ENCODE assay signal across 8 cellular contexts in genomic region chr3:71652786-71653419, GRCh38.
DNase-seq lines count a peak whose midpoint lies in the region; ATAC-seq and TF ChIP-seq lines count a peak whose summit lies in the region.

No MANE protein-coding gene starts in this region.

- TF ChIP-seq POLR2A in esophagus muscularis mucosa (IDR thresholded peaks at IDR 0.05; ENCODE audit: low read depth) = no peak

- no peaks in the 10 kb centered on the region for H3K79me2 ChIP-seq in MM.1S (ENCODE audit: low read length)

- no peaks in the 10 kb centered on the region for H3K9me2 ChIP-seq in MM.1S (replicated peaks; ENCODE audit: insufficient read depth, low read length)

- H3K36me3 ChIP-seq in MM.1S (replicated peaks; ENCODE audit: insufficient read depth, low read length) (no peaks in the 10 kb centered on the region), esophagus muscularis mucosa (no peaks in the 10 kb centered on the region)

- H3K9me3 ChIP-seq in MM.1S (replicated peaks; ENCODE audit: insufficient read depth, low read length) = no peaks in the 10 kb centered on the region
- no peaks in the 10 kb centered on the region for H3K9me3 ChIP-seq in esophagus muscularis mucosa

- no peak overlapping the region for H3K4me3 Mint-ChIP-seq in naive B cell
- H3K4me3 Mint-ChIP-seq in activated T-helper 2 cell treated with anti-CD3 and anti-CD28 coated beads, Interferon-gamma antibody, Interleukin-2, Interleukin-4, amounts not matched to agents 10 μg/mL and 5 μg/mL and 100 μg/mL, durations not matched to agents 14 hours and 24 hours and 36 hours (ENCODE audit: low read depth) = no peak overlapping the region

- H3K27me3 Mint-ChIP-seq in naive B cell = peaks cover 0 to 11% (median 4%) of the 10 kb centered on the region in 3 donors
- H3K27me3 Mint-ChIP-seq in activated T-helper 2 cell treated with anti-CD3 and anti-CD28 coated beads, Interferon-gamma antibody, Interleukin-2, Interleukin-4, amounts not matched to agents 10 μg/mL and 5 μg/mL and 100 μg/mL, durations not matched to agents 14 hours and 24 hours and 36 hours (ENCODE audit: low read depth) = peaks cover 5% of the 10 kb centered on the region

- 21% methylated on average over 14 of the region's 14 CpGs for WGBS in esophagus muscularis mucosa

- H2AFZ ChIP-seq in MM.1S (ENCODE audit: low read length) = no peak overlapping the region

- peaks cover 3 to 5% (median 4%) of the 10 kb centered on the region in 3 donors for H3K4me1 Mint-ChIP-seq in naive B cell
- H3K4me1 Mint-ChIP-seq in activated T-helper 2 cell treated with anti-CD3 and anti-CD28 coated beads, Interferon-gamma antibody, Interleukin-2, Interleukin-4, amounts not matched to agents 10 μg/mL and 5 μg/mL and 100 μg/mL, durations not matched to agents 14 hours and 24 hours and 36 hours (ENCODE audit: low read depth) = peaks cover 3% of the 10 kb centered on the region

- H3K4me1 ChIP-seq in MM.1S (ENCODE audit: low read length) (no peaks in the 10 kb centered on the region), esophagus muscularis mucosa (peaks cover 8 to 41% (median 37%) of the 10 kb centered on the region in 4 donors)

- no peak for TF ChIP-seq EP300 in esophagus muscularis mucosa (IDR thresholded peaks at IDR 0.05)

- peak; percentile 48 to 59 for ATAC-seq in naive B cell (ENCODE audit: low read depth in 2 of 2)
- ATAC-seq in GM18861 (IDR thresholded peaks at IDR 0.05; ENCODE audit: unreplicated experiment) = no peak

- no peak overlapping the region for H3K9ac ChIP-seq in MM.1S (ENCODE audit: low read length)

- no peaks in the 10 kb centered on the region for H3K36me3 Mint-ChIP-seq in naive B cell
- H3K36me3 Mint-ChIP-seq in activated T-helper 2 cell treated with anti-CD3 and anti-CD28 coated beads, Interferon-gamma antibody, Interleukin-2, Interleukin-4, amounts not matched to agents 10 μg/mL and 5 μg/mL and 100 μg/mL, durations not matched to agents 14 hours and 24 hours and 36 hours (ENCODE audit: low read depth) = no peaks in the 10 kb centered on the region

- no peak overlapping the region for H3K27ac ChIP-seq in MM.1S (ENCODE audit: low read length)
- peak overlapping the region; percentile 45 to 60 (median 55) for H3K27ac ChIP-seq in esophagus muscularis mucosa (replicated peaks in 1 of 4)

- H3K9me3 Mint-ChIP-seq in naive B cell = no peaks in the 10 kb centered on the region
- no peaks in the 10 kb centered on the region for H3K9me3 Mint-ChIP-seq in activated T-helper 2 cell treated with anti-CD3 and anti-CD28 coated beads, Interferon-gamma antibody, Interleukin-2, Interleukin-4, amounts not matched to agents 10 μg/mL and 5 μg/mL and 100 μg/mL, durations not matched to agents 14 hours and 24 hours and 36 hours

- intact Hi-C loops in esophagus muscularis mucosa (cut with DNase I) = loop anchor here (5.0 to 10.0 kb wide), 2 partner anchors 346 to 1118 kb away; no protein-coding TSS in a partner anchor
- intact Hi-C loops in activated T-helper 2 cell treated with anti-CD3 and anti-CD28 coated beads, Interferon-gamma antibody, Interleukin-2, Interleukin-4, amounts not matched to agents 10 μg/mL and 5 μg/mL and 100 μg/mL, durations not matched to agents 14 hours and 24 hours and 36 hours (cut with micrococcal nuclease) = loop anchor here (10.0 kb wide), 1 partner anchor 1108 kb away; no protein-coding TSS in a partner anchor

- H3K27me3 ChIP-seq in MM.1S (replicated peaks; ENCODE audit: insufficient read depth, low read length) (no peaks in the 10 kb centered on the region), esophagus muscularis mucosa (no peaks in the 10 kb centered on the region)

- H3F3A ChIP-seq in MM.1S (ENCODE audit: insufficient read depth, low read length) = no peaks in the 10 kb centered on the region

- no peak overlapping the region for H3K27ac Mint-ChIP-seq in naive B cell
- no peak overlapping the region for H3K27ac Mint-ChIP-seq in activated T-helper 2 cell treated with anti-CD3 and anti-CD28 coated beads, Interferon-gamma antibody, Interleukin-2, Interleukin-4, amounts not matched to agents 10 μg/mL and 5 μg/mL and 100 μg/mL, durations not matched to agents 14 hours and 24 hours and 36 hours

- H4K20me1 ChIP-seq in MM.1S (ENCODE audit: insufficient read depth, low read length) = no peaks in the 10 kb centered on the region; the same call in 1 of the 2 replicates

- no peak overlapping the region for H3K4me2 ChIP-seq in MM.1S (ENCODE audit: low read depth, low read length)

- H3K4me3 ChIP-seq in MM.1S (ENCODE audit: low read length) (no peak overlapping the region), esophagus muscularis mucosa (peak overlapping the region in 3 of 4 donors; percentile 4 to 38 (median 19))

- TF ChIP-seq CTCF in MM.1S (IDR thresholded peaks at IDR 0.05; ENCODE audit: low read length) = peak; percentile 49
- peak; percentile 57 to 71 (median 65) for TF ChIP-seq CTCF in esophagus muscularis mucosa (IDR thresholded peaks at IDR 0.05)

- DNase-seq in stimulated activated CD4-positive, alpha-beta T cell treated with anti-CD3 and anti-CD28 coated beads, Interleukin-1b, Interleukin-23, amount 100 ng/mL, for 48 hours = peak; percentile 37
- DNase-seq in stimulated activated CD4-positive, alpha-beta T cell treated with anti-CD3 and anti-CD28 coated beads, Interleukin-2, amount 100 ng/mL, for 48 hours = no peak
- DNase-seq in MM.1S (peak; percentile 39), SKM-1 (lab: John Stamatoyannopoulos, UW; ENCODE audit: unreplicated experiment) (peak; percentile 9), esophagus muscularis mucosa (ENCODE audit: extremely low spot score) (no peak), naive B cell (peak; percentile 42)
- DNase-seq in activated T-helper 2 cell treated with anti-CD3 and anti-CD28 coated beads, Interferon-gamma antibody, Interleukin-2, Interleukin-4, amounts not matched to agents 10 μg/mL and 5 μg/mL and 100 μg/mL, durations not matched to agents 14 hours and 24 hours and 36 hours (ENCODE audit: low spot score) = no peak

Comparison
In these comparisons a context has a peak if more than half of its experiments do, and no peak if none do; other contexts are left out.
1. DNase-seq: peak in stimulated activated CD4-positive, alpha-beta T cell treated with anti-CD3 and anti-CD28 coated beads, Interleukin-1b, Interleukin-23, amount 100 ng/mL, for 48 hours (single experiment), MM.1S (single experiment), SKM-1 (single experiment) and naive B cell (single experiment); none in stimulated activated CD4-positive, alpha-beta T cell treated with anti-CD3 and anti-CD28 coated beads, Interleukin-2, amount 100 ng/mL, for 48 hours (0 of 2), esophagus muscularis mucosa (single experiment) and activated T-helper 2 cell treated with anti-CD3 and anti-CD28 coated beads, Interferon-gamma antibody, Interleukin-2, Interleukin-4, amounts not matched to agents 10 μg/mL and 5 μg/mL and 100 μg/mL, durations not matched to agents 14 hours and 24 hours and 36 hours (single experiment).